1 cellular context compared by ENCODE assay signal in the genomic region with DNA sequence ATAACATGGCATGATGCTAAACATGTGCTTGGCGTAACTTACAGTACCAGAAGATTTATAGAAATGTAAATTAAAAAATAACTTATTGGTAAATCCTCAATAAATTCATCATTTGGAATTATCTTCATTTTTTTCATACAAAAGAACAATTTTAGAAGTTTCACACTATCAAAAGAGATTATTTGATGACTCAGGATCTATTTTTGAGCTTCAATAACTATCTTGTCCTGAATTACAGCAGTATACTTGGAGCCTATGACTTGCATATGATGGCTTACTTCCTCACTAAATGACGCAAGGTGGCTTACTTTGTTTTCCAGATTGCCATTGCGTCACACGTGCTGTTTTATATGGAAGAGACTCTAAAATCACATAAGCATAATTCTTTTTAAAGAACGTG.
TF ChIP-seq lines count a peak whose summit lies in the region.

No MANE protein-coding gene starts in this region.

TF ChIP-seq in HepG2, 621 proteins besides CTCF, POLR2A, EP300 and RAD21 (continued from another document):
- TF ChIP-seq BRF2 (CRISPR knock-in tag; IDR thresholded peaks at IDR 0.05) (no peak), ZNF460 (CRISPR knock-in tag; IDR thresholded peaks at IDR 0.05; ENCODE audit: borderline replicate concordance) (no peak), MAFK (conservative IDR thresholded peaks at IDR 0.05 in 1 of 2, IDR thresholded peaks at IDR 0.05 in 1 of 2; ENCODE audit: low read length in 2 of 2) (peak; percentile 62 to 76; a peak in 3 of 4 replicates), CEBPB (IDR thresholded peaks at IDR 0.05; ENCODE audit: borderline replicate concordance, low read depth, low read length) (peak; percentile 52; the same call in 1 of the 2 replicates), ZFP36 (IDR thresholded peaks at IDR 0.05; ENCODE audit: borderline replicate concordance, low read depth, low read length, partially characterized antibody) (no peak), ZNF205 (CRISPR knock-in tag; IDR thresholded peaks at IDR 0.05) (no peak), BCL3 (CRISPR knock-in tag; IDR thresholded peaks at IDR 0.05) (no peak), ZNF781 (CRISPR knock-in tag; IDR thresholded peaks at IDR 0.05; ENCODE audit: borderline replicate concordance, not compliant biosample characterization) (no peak)
- TF ChIP-seq, protein P1, sequence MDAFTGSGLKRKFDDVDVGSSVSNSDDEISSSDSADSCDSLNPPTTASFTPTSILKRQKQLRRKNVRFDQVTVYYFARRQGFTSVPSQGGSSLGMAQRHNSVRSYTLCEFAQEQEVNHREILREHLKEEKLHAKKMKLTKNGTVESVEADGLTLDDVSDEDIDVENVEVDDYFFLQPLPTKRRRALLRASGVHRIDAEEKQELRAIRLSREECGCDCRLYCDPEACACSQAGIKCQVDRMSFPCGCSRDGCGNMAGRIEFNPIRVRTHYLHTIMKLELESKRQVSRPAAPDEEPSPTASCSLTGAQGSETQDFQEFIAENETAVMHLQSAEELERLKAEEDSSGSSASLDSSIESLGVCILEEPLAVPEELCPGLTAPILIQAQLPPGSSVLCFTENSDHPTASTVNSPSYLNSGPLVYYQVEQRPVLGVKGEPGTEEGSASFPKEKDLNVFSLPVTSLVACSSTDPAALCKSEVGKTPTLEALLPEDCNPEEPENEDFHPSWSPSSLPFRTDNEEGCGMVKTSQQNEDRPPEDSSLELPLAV (CRISPR knock-in tag; conservative IDR thresholded peaks at IDR 0.05; ENCODE audit: low read depth): no peak
